Comparison of ENCODE assay signal across 19 cellular contexts in the genomic region with DNA sequence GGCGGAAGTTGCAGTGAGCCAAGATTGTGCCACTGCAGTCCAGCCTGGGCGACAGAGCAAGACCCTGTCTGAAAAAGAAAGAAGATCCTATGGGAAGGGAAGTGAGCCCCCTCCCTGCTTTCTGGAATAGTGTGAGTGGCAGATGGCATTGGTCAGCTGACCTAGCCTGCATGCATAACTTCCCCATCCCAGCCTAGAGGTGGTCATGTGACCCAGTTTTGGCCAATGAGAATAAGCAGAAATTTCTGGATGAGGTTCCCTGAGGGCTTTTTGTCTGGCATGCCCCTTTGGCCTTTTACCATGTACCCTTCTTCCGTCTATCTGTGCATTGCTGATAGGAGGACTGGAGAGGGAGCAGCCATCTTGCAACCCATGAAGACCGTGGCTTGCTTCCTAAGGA.
"Had no signal": no experiment of that assay in that cellular context is flagged by ENCODE, and none has a peak within 500 bp of the region (broad histone marks: within the 10 kb centered on the region; RNA-seq: fewer than 3 reads in every experiment).

No MANE protein-coding gene starts in this region.

- H3K27me3 ChIP-seq: right atrium auricular region, sigmoid colon, stomach, thyroid gland had no signal

- H3K4me3 ChIP-seq: lower lobe of right lung, prostate gland, right atrium auricular region, sigmoid colon, stomach, thyroid gland had no signal

- H3K9me3 ChIP-seq: lower lobe of right lung, prostate gland, right atrium auricular region, sigmoid colon, stomach, thyroid gland had no signal

- DNase-seq: cortex of kidney; effector memory CD8-positive, alpha-beta T cell; hypothalamus; immature natural killer cell; left ventricle myocardium superior; lower lobe of right lung; naive thymus-derived CD8-positive, alpha-beta T cell; nephron progenitor cell; nucleus accumbens; sigmoid colon; stimulated activated CD4-positive, alpha-beta T cell treated with anti-CD3 and anti-CD28 coated beads, Interleukin-2, amount 100 ng/mL, for 24 hours; stimulated activated CD4-positive, alpha-beta T cell treated with anti-CD3 and anti-CD28 coated beads, Interleukin-4, amount 100 ng/mL, for 24 hours; stimulated activated naive CD4-positive, alpha-beta T cell treated with Interleukin-2 at 50 U/mL for 16 hours; stomach; thyroid gland had no signal

- H3K4me1 ChIP-seq: lower lobe of right lung, prostate gland, right atrium auricular region, sigmoid colon, stomach had no signal

- H3K27ac ChIP-seq: lower lobe of right lung, prostate gland, right atrium auricular region, sigmoid colon, stomach, thyroid gland had no signal

- H3K36me3 ChIP-seq: lower lobe of right lung, prostate gland, right atrium auricular region, sigmoid colon, stomach, thyroid gland had no signal

- ATAC-seq: effector memory CD8-positive, alpha-beta T cell; left ventricle myocardium superior; lower lobe of right lung; naive thymus-derived CD8-positive, alpha-beta T cell had no signal

- FAIRE-seq: frontal cortex, keratinocyte had no signal
